In genomic region chr7:122329145-122329802, GRCh38 we compare ENCODE assay signal across 29 cellular contexts. TPM values are rescaled to one million over a fixed set of nuclear protein-coding genes. Genes with fewer than 3 reads are reported as not detected.
"Had no signal": no experiment of that assay in that cellular context is flagged by ENCODE, and none has a peak within 500 bp of the region (broad histone marks: within the 10 kb centered on the region; RNA-seq: fewer than 3 reads in every experiment).

No MANE protein-coding gene starts in this region.

- H3K9me3 Mint-ChIP-seq: activated CD4-positive, alpha-beta memory T cell treated with anti-CD3 and anti-CD28 coated beads for 36 hours; activated naive CD4-positive, alpha-beta T cell treated with anti-CD3 and anti-CD28 coated beads, Interleukin-2, amount 10 ng/mL, durations not matched to agents 7 days and 5 days; memory B cell; nephron; stimulated activated naive B cell treated with anti-CD40 and anti-IgM and Interleukin-4, amounts not matched to agents 10 μg/mL and 1 μg/mL and 100 μg/mL, for 72 hours had no signal

- H3K36me3 ChIP-seq: cardiac muscle cell, sigmoid colon, uterus had no signal

- H3K4me1 ChIP-seq: sigmoid colon, testis, uterus had no signal

- H3K27ac ChIP-seq: cardiac muscle cell, hepatocyte, sigmoid colon, testis, uterus had no signal

- H3K4me3 Mint-ChIP-seq: activated CD4-positive, alpha-beta memory T cell treated with anti-CD3 and anti-CD28 coated beads for 36 hours; activated naive CD4-positive, alpha-beta T cell treated with anti-CD3 and anti-CD28 coated beads, Interleukin-2, amount 10 ng/mL, durations not matched to agents 7 days and 5 days; memory B cell; nephron; stimulated activated naive B cell treated with anti-CD40 and anti-IgM and Interleukin-4, amounts not matched to agents 10 μg/mL and 1 μg/mL and 100 μg/mL, for 72 hours had no signal

- H3K36me3 Mint-ChIP-seq: activated CD4-positive, alpha-beta memory T cell treated with anti-CD3 and anti-CD28 coated beads for 36 hours; activated naive CD4-positive, alpha-beta T cell treated with anti-CD3 and anti-CD28 coated beads, Interleukin-2, amount 10 ng/mL, durations not matched to agents 7 days and 5 days; memory B cell; stimulated activated naive B cell treated with anti-CD40 and anti-IgM and Interleukin-4, amounts not matched to agents 10 μg/mL and 1 μg/mL and 100 μg/mL, for 72 hours had no signal

- H3K4me3 ChIP-seq: cardiac muscle cell, hepatocyte, sigmoid colon, smooth muscle cell, testis, uterus had no signal

- DNase-seq: activated CD4-positive, alpha-beta memory T cell treated with anti-CD3 and anti-CD28 coated beads for 36 hours; activated CD4-positive, alpha-beta T cell treated with anti-CD3 and anti-CD28 coated beads for 4 hours; activated effector memory CD4-positive, alpha-beta T cell treated with Interleukin-2 at 50 U/mL for 16 hours; activated naive CD4-positive, alpha-beta T cell treated with anti-CD3 and anti-CD28 coated beads, Interleukin-2, amount 10 ng/mL, durations not matched to agents 7 days and 5 days; activated T-cell treated with anti-CD3 and anti-CD28 coated beads, Interleukin-2, amount 50 U/mL, for 48 hours; cortex of kidney; effector CD4-positive, alpha-beta T cell; foreskin melanocyte; glutamatergic neuron; islet precursor cell; left cardiac atrium; sigmoid colon; stimulated activated CD4-positive, alpha-beta T cell treated with anti-CD3 and anti-CD28 coated beads, Interleukin-15, amount 100 ng/mL, for 24 hours; stimulated activated CD8-positive, alpha-beta memory T cell treated with anti-CD3 and anti-CD28 coated beads, Interleukin-4, amount 100 ng/mL, for 48 hours; stimulated activated naive B cell treated with anti-CD40 and anti-IgM and Interleukin-4, amounts not matched to agents 10 μg/mL and 1 μg/mL and 100 μg/mL, for 72 hours; T-helper 9 cell; testis; uterus had no signal

- H2AFZ ChIP-seq: hepatocyte had no signal

- H3K27ac Mint-ChIP-seq: activated CD4-positive, alpha-beta memory T cell treated with anti-CD3 and anti-CD28 coated beads for 36 hours; activated naive CD4-positive, alpha-beta T cell treated with anti-CD3 and anti-CD28 coated beads, Interleukin-2, amount 10 ng/mL, durations not matched to agents 7 days and 5 days; memory B cell; nephron; stimulated activated naive B cell treated with anti-CD40 and anti-IgM and Interleukin-4, amounts not matched to agents 10 μg/mL and 1 μg/mL and 100 μg/mL, for 72 hours had no signal

- H3K27me3 Mint-ChIP-seq: activated CD4-positive, alpha-beta memory T cell treated with anti-CD3 and anti-CD28 coated beads for 36 hours; activated naive CD4-positive, alpha-beta T cell treated with anti-CD3 and anti-CD28 coated beads, Interleukin-2, amount 10 ng/mL, durations not matched to agents 7 days and 5 days had no signal

- H3K79me2 ChIP-seq: hepatocyte had no signal

- H3K4me2 ChIP-seq: hepatocyte, smooth muscle cell had no signal

- H3K9me3 ChIP-seq: sigmoid colon, testis, uterus had no signal

- ATAC-seq: left cardiac atrium; stimulated activated naive B cell treated with anti-CD40 and anti-IgM and Interleukin-4, amounts not matched to agents 10 μg/mL and 1 μg/mL and 100 μg/mL, for 72 hours had no signal

- H3K27me3 ChIP-seq: cardiac muscle cell, hepatocyte, sigmoid colon, testis, uterus had no signal

- H3K4me1 Mint-ChIP-seq: activated naive CD4-positive, alpha-beta T cell treated with anti-CD3 and anti-CD28 coated beads, Interleukin-2, amount 10 ng/mL, durations not matched to agents 7 days and 5 days; memory B cell; nephron; stimulated activated naive B cell treated with anti-CD40 and anti-IgM and Interleukin-4, amounts not matched to agents 10 μg/mL and 1 μg/mL and 100 μg/mL, for 72 hours had no signal

RNA-seq across cellular contexts. Expression of gene FEZF1, which starts 24.7 kb away (rescaled TPM):
- total RNA-seq: activated CD4-positive, alpha-beta memory T cell treated with anti-CD3 and anti-CD28 coated beads for 36 hours; cardiac muscle cell; cerebellum; hepatocyte; left cardiac atrium; liver; posterior vena cava; renal cortical epithelial cell; sigmoid colon; smooth muscle cell; T-helper 1 cell treated with Interleukin-12 subunit alpha and Interleukin-12 subunit beta and Interleukin-4 antibody, amounts not matched to agents 30 ng/mL and 1 ng/mL, for 36 hours; uterus had no signal
- polyA plus RNA-seq: cardiac muscle cell, esophagus, liver, sigmoid colon, smooth muscle cell had no signal
